Comparison of ENCODE assay signal across 14 cellular contexts in the genomic region with DNA sequence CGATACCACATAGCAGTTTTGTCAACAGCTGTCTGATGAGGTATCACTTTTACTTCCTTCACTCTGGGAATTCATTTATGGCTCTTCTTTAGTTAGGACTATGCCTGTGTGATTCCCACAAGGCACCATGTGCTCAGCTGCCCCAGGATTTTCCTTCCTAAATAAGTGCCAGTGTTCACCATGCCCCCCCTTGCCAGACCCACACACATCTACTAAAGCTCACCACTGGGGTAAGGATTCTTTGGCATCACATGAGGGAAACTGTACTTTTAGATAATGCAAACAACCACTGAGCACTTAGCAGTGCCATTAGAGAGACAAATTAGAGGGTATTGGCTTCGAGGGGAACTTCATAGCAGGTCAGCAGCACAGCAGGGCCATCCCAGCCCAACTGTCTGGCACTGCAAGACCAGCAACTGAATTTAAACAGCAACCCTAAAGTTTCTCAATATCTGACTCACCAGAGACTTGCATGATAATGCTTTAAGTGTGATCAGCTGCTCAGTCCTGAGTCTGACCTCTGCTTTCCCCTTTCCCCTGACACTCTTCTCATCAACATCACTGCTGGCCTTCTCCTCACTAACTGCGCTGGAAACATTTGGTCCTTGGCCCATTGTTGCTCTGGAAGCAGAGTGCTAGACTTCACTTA.
DNase-seq lines count a peak whose midpoint lies in the region; ATAC-seq and TF ChIP-seq lines count a peak whose summit lies in the region.
"Had no signal": no experiment of that assay in that cellular context is flagged by ENCODE, and none has a peak within 500 bp of the region (broad histone marks: within the 10 kb centered on the region; RNA-seq: fewer than 3 reads in every experiment).

No MANE protein-coding gene starts in this region.

- no peaks in the 10 kb centered on the region for H3K4me1 ChIP-seq in IMR-90 (ENCODE audit: control insufficient read depth, insufficient read depth, low read length)
- H3K4me1 ChIP-seq in right cardiac atrium (ENCODE audit: control insufficient read depth, insufficient read depth, low read length), result no peaks in the 10 kb centered on the region
- peaks cover 0 to 38% (median 9%) of the 10 kb centered on the region in 4 donors for H3K4me1 ChIP-seq in tibial artery

- H2BK5ac ChIP-seq in IMR-90 (ENCODE audit: low read depth, low read length, poor library complexity, severe bottlenecking), result no peak overlapping the region

- H4K5ac ChIP-seq in IMR-90 (ENCODE audit: low read depth, low read length), result no peak overlapping the region

- CTCF ChIA-PET in IMR-90 (lab: Yijun Ruan, JAX) (no interaction called here), WTC11 (lab: Charles Lee) (no interaction called here)

- no peaks in the 10 kb centered on the region for H3K9me3 Mint-ChIP-seq in WTC11
- H3K9me3 Mint-ChIP-seq: memory B cell had no signal

- no TSS peak for BruUV-seq in IMR-90 (replicated peaks; lab: Mats Ljungman, UMichigan)

- H3K4me1 Mint-ChIP-seq in WTC11, result peaks cover 18% of the 10 kb centered on the region
- H3K4me1 Mint-ChIP-seq: memory B cell had no signal

- no peak overlapping the region for H3K23ac ChIP-seq in IMR-90 (ENCODE audit: low read depth, low read length)

- H2AK5ac ChIP-seq in IMR-90 (ENCODE audit: low read depth, low read length), result no peak overlapping the region

- H3K4me3 Mint-ChIP-seq in WTC11, result no peak overlapping the region
- H3K4me3 Mint-ChIP-seq: memory B cell had no signal

- H4K8ac ChIP-seq in IMR-90 (ENCODE audit: low read depth in 2 of 2, low read length in 2 of 2), result no peak overlapping the region

- POLR2A ChIA-PET in IMR-90 (lab: Charles Lee; ENCODE audit: unreplicated experiment) (no interaction called here), WTC11 (lab: Charles Lee) (no interaction called here)

- peak; percentile 48; the same call in 1 of the 2 replicates for ATAC-seq in IMR-90 (ENCODE audit: low read depth)
- ATAC-seq in WTC11, result no peak
- ATAC-seq in right cardiac atrium, result peak; percentile 63 to 69
- ATAC-seq in HG03378 (IDR thresholded peaks at IDR 0.05; ENCODE audit: unreplicated experiment), result no peak
- ATAC-seq: stimulated activated naive CD8-positive, alpha-beta T cell treated with anti-CD3 and anti-CD28 coated beads, Interleukin-15, Interleukin-2, amounts not matched to agents 100 U/mL and 50 U/mL, for 24 hours had no signal

- no peak overlapping the region for H3K4me3 ChIP-seq in IMR-90 (ENCODE audit: insufficient read depth, low read depth, low read length)
- no peak overlapping the region for H3K4me3 ChIP-seq in right cardiac atrium (ENCODE audit: low read length)
- no peak overlapping the region for H3K4me3 ChIP-seq in tibial artery
- H3K4me3 ChIP-seq: esophagus muscularis mucosa had no signal

- H3K27ac ChIP-seq in IMR-90 (ENCODE audit: insufficient read depth, low read length), result no peak overlapping the region
- H3K27ac ChIP-seq in right cardiac atrium (ENCODE audit: low read length), result no peak overlapping the region
- peak overlapping the region in 1 of 2 donors; percentile 7 for H3K27ac ChIP-seq in tibial artery

- H3K9ac ChIP-seq in IMR-90 (ENCODE audit: low read depth, low read length), result no peak overlapping the region

- H2AK9ac ChIP-seq in IMR-90 (replicated peaks; ENCODE audit: low read depth, low read length, poor library complexity), result no peak overlapping the region

- DNase-seq in IMR-90 (peak; percentile 12), WTC11 (ENCODE audit: low spot score) (no peak), right cardiac atrium (peak in 1 of 3 donors; percentile 10), tibial artery (peak; percentile 74 to 79), KBM-7 (no peak)
- DNase-seq in stimulated activated CD8-positive, alpha-beta memory T cell treated with anti-CD3 and anti-CD28 coated beads, Interleukin-4, amount 100 ng/mL, for 48 hours, result no peak
- DNase-seq: activated CD8-positive, alpha-beta memory T cell treated with anti-CD3 and anti-CD28 coated beads for 24 hours; amygdala; NCI-H2227 treated with DMSO at 0.1 percent for 48 hours; stimulated activated naive CD8-positive, alpha-beta T cell treated with anti-CD3 and anti-CD28 coated beads, Interleukin-15, Interleukin-2, amounts not matched to agents 100 U/mL and 50 U/mL, for 24 hours; T-helper 1 cell had no signal

- in situ Hi-C loops in IMR-90 (cut with MboI; ENCODE audit: low sequenced_read_pairs), result no loop called here
- in situ Hi-C loops in KBM-7 (cut with MboI; ENCODE audit: low pct_unique_long_range_greater_than_20kb, low sequenced_read_pairs), result no loop called here

- peak overlapping the region; percentile 29; the same call in 1 of the 2 replicates for H3K27ac Mint-ChIP-seq in WTC11
- H3K27ac Mint-ChIP-seq: memory B cell had no signal

- TF ChIP-seq CTCF in IMR-90 (conservative IDR thresholded peaks at IDR 0.05; ENCODE audit: low read depth, low read length) (no peak), WTC11 (IDR thresholded peaks at IDR 0.05) (no peak), tibial artery (IDR thresholded peaks at IDR 0.05) (no peak)

- dilution Hi-C loops in IMR-90 (cut with HindIII; ENCODE audit: low sequenced_read_pairs, unreplicated experiment), result no loop called here

- H3K27me3 ChIP-seq in IMR-90 (ENCODE audit: control insufficient read depth, insufficient read depth, low read length) (no peaks in the 10 kb centered on the region), right cardiac atrium (ENCODE audit: control insufficient read depth, insufficient read depth) (no peaks in the 10 kb centered on the region), tibial artery (no peaks in the 10 kb centered on the region)
- H3K27me3 ChIP-seq: esophagus muscularis mucosa had no signal

- no peak overlapping the region for H3K14ac ChIP-seq in IMR-90 (replicated peaks; ENCODE audit: low read depth, low read length)

- H3K56ac ChIP-seq in IMR-90 (ENCODE audit: extremely low read depth, insufficient read depth, low read length), result no peak overlapping the region

- H4K91ac ChIP-seq in IMR-90 (ENCODE audit: insufficient read depth, low read depth, low read length), result no peak overlapping the region

- TF ChIP-seq RAD21 in IMR-90 (IDR thresholded peaks at IDR 0.05; ENCODE audit: low read length), result no peak

- no peaks in the 10 kb centered on the region for H3K27me3 Mint-ChIP-seq in WTC11 (ENCODE audit: low read depth)

- H3K36me3 Mint-ChIP-seq in WTC11, result no peaks in the 10 kb centered on the region
- H3K36me3 Mint-ChIP-seq: memory B cell had no signal

- TF ChIP-seq POLR2A in IMR-90 (IDR thresholded peaks at IDR 0.05; ENCODE audit: low read depth, low read length), result no peak

- H2AFZ ChIP-seq in IMR-90 (replicated peaks; ENCODE audit: low read length, poor library complexity), result no peak overlapping the region

- H3K9me1 ChIP-seq in IMR-90 (ENCODE audit: insufficient read depth, low read length), result no peaks in the 10 kb centered on the region

- H3K79me1 ChIP-seq in IMR-90 (ENCODE audit: low read depth in 1 of 2, low read length in 2 of 2), result no peaks in the 10 kb centered on the region

- H3K4me2 ChIP-seq in IMR-90 (ENCODE audit: low read depth, low read length), result no peak overlapping the region

- H3K36me3 ChIP-seq in IMR-90 (ENCODE audit: control insufficient read depth, insufficient read depth, low read length), result no peaks in the 10 kb centered on the region
- H3K36me3 ChIP-seq in tibial artery, result no peaks in the 10 kb centered on the region
- H3K36me3 ChIP-seq: esophagus muscularis mucosa had no signal

- no peaks in the 10 kb centered on the region for H4K20me1 ChIP-seq in IMR-90 (ENCODE audit: insufficient read depth, low read length)

- 20% methylated on average over 1 of the region's 3 CpGs; no CpG with 5 or more reads in 1 of the 2 experiments for WGBS in IMR-90 (ENCODE audit: extremely low coverage in 2 of 2, insufficient read length in 1 of 2), 2 experiments
- 60% methylated on average over 3 of the region's 3 CpGs for WGBS in right cardiac atrium

- H3K9me3 ChIP-seq in IMR-90 (ENCODE audit: control insufficient read depth, insufficient read depth, low read length), result no peaks in the 10 kb centered on the region
- no peaks in the 10 kb centered on the region for H3K9me3 ChIP-seq in right cardiac atrium (ENCODE audit: control insufficient read depth, low read length)
- no peaks in the 10 kb centered on the region for H3K9me3 ChIP-seq in tibial artery
- H3K9me3 ChIP-seq: esophagus muscularis mucosa had no signal

- H3K18ac ChIP-seq in IMR-90 (ENCODE audit: low read depth, low read length), result no peak overlapping the region

- no peak overlapping the region for H2BK20ac ChIP-seq in IMR-90 (ENCODE audit: low read depth, low read length)

- intact Hi-C loops in IMR-90 (cut with micrococcal nuclease) (no loop called here), right cardiac atrium (cut with DNase I) (no loop called here), tibial artery (cut with DNase I; ENCODE audit: low total_unique reads) (no loop called here)

- no peak overlapping the region for H3K4ac ChIP-seq in IMR-90 (ENCODE audit: low read depth, low read length)

- no peak overlapping the region for H2BK120ac ChIP-seq in IMR-90 (ENCODE audit: low read depth, low read length)

- H2BK15ac ChIP-seq in IMR-90 (ENCODE audit: low read depth, low read length), result no peak overlapping the region

TF ChIP-seq in IMR-90, 13 proteins besides CTCF, POLR2A, EP300 and RAD21 (continues in another document):
- TF ChIP-seq MXI1 (IDR thresholded peaks at IDR 0.05; ENCODE audit: borderline replicate concordance, low read depth, low read length), result no peak
- TF ChIP-seq CHD1 (IDR thresholded peaks at IDR 0.05; ENCODE audit: low read depth, low read length), result no peak
- TF ChIP-seq MAFK (IDR thresholded peaks at IDR 0.05; ENCODE audit: low read depth, low read length), result no peak
- TF ChIP-seq RFX5 (IDR thresholded peaks at IDR 0.05; ENCODE audit: low read depth, low read length), result no peak
- TF ChIP-seq NFE2L2 (IDR thresholded peaks at IDR 0.05; ENCODE audit: low read depth, low read length), result no peak
- TF ChIP-seq BHLHE40 (IDR thresholded peaks at IDR 0.05; ENCODE audit: low read depth, low read length), result no peak
- no peak for TF ChIP-seq RCOR1 (IDR thresholded peaks at IDR 0.05; ENCODE audit: insufficient replicate concordance, low read length)
- TF ChIP-seq SMC3 (IDR thresholded peaks at IDR 0.05; ENCODE audit: low read depth, low read length), result no peak
- no peak for TF ChIP-seq CEBPB (IDR thresholded peaks at IDR 0.05; ENCODE audit: low read depth, low read length)

Comparison
In these comparisons a context has a peak if more than half of its experiments do, and no peak if none do; other contexts are left out.
1. ATAC-seq: peak in IMR-90 (single experiment) and right cardiac atrium (2 of 2); none in WTC11 (single experiment) and HG03378 (single experiment).
2. DNase-seq: peak in IMR-90 (single experiment) and tibial artery (2 of 2); none in WTC11 (single experiment), KBM-7 (single experiment) and stimulated activated CD8-positive, alpha-beta memory T cell treated with anti-CD3 and anti-CD28 coated beads, Interleukin-4, amount 100 ng/mL, for 48 hours (single experiment).